Comparison of ENCODE assay signal across 1 cellular context in the genomic region with DNA sequence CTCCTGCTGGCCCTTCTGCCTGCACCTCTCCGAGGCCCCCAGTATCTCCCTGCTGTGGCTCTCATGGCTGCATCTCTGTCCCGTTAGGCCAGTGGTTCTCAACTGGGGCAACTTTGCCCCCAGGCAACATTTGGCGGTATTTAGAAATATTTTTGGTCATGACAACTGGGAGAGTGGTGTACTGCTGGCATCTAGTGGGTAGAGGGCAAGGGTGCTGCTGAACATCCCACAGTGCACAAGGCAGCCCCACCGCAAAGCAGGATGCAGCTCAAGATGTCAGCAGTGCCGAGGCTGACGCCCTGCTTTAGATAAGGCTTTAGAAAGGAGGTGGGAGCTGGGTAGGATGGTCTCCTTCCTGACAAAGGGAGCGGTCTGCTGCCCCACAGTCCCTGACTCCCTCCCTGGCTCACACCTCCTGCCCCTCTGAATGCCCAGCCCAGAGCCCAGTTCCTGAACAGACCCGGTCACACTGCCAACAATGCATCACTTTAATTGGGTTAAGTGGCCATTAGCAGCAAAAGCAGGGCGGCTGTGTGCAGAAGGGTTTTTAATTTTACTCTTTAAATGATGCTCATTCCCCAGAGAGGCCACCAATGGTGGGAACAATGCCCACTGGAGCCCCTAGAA.
TF ChIP-seq lines count a peak whose summit lies in the region.

No MANE protein-coding gene starts in this region.

TF ChIP-seq in H1, 55 proteins besides CTCF, POLR2A, EP300 and RAD21 (continued from another document):
- TF ChIP-seq, protein P1, sequence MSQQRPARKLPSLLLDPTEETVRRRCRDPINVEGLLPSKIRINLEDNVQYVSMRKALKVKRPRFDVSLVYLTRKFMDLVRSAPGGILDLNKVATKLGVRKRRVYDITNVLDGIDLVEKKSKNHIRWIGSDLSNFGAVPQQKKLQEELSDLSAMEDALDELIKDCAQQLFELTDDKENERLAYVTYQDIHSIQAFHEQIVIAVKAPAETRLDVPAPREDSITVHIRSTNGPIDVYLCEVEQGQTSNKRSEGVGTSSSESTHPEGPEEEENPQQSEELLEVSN (IDR thresholded peaks at IDR 0.05) = no peak
- TF ChIP-seq POU5F1 (IDR thresholded peaks at IDR 0.05; ENCODE audit: low read depth, low read length) (no peak), KDM4A (IDR thresholded peaks at IDR 0.05; ENCODE audit: low read depth, low read length, severe bottlenecking) (no peak), ASH2L (IDR thresholded peaks at IDR 0.05; ENCODE audit: low read length) (no peak), SIN3A (conservative IDR thresholded peaks at IDR 0.05 in 1 of 2, IDR thresholded peaks at IDR 0.05 in 1 of 2; ENCODE audit: low read depth in 1 of 2, low read length in 2 of 2) (no peak), TCF12 (IDR thresholded peaks at IDR 0.05; ENCODE audit: low read depth, low read length) (no peak), JUN (IDR thresholded peaks at IDR 0.05; ENCODE audit: low read depth, low read length) (no peak), KDM1A (IDR thresholded peaks at IDR 0.05; ENCODE audit: borderline replicate concordance, low read length) (no peak), CHD2 (IDR thresholded peaks at IDR 0.05; ENCODE audit: low read length) (no peak), TAF1 (IDR thresholded peaks at IDR 0.05; ENCODE audit: low read depth, low read length) (no peak), SP4 (IDR thresholded peaks at IDR 0.05; ENCODE audit: low read length) (no peak), CTBP2 (IDR thresholded peaks at IDR 0.05; ENCODE audit: borderline replicate concordance, insufficient read depth, insufficient read length, low read length) (no peak)
- TF ChIP-seq, protein P2, sequence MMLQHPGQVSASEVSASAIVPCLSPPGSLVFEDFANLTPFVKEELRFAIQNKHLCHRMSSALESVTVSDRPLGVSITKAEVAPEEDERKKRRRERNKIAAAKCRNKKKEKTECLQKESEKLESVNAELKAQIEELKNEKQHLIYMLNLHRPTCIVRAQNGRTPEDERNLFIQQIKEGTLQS (IDR thresholded peaks at IDR 0.05; ENCODE audit: insufficient read depth, low read depth, low read length) = no peak
